1 cellular context compared by ENCODE assay signal in genomic region chr5:100863736-100864135, GRCh38.
TF ChIP-seq lines count a peak whose summit lies in the region.

No MANE protein-coding gene starts in this region.

TF ChIP-seq in GM23338, 12 proteins besides CTCF, POLR2A, EP300 and RAD21 (continued from another document):
- TF ChIP-seq REST (IDR thresholded peaks at IDR 0.05; ENCODE audit: unreplicated experiment), result no peak
- TF ChIP-seq ETS1 (IDR thresholded peaks at IDR 0.05), result no peak
- TF ChIP-seq STAT1 (IDR thresholded peaks at IDR 0.05; ENCODE audit: unreplicated experiment), result no peak
- TF ChIP-seq ZNF462 (CRISPR knock-in tag; IDR thresholded peaks at IDR 0.05), result no peak
- no peak for TF ChIP-seq EZH2phosphoT487 (IDR thresholded peaks at IDR 0.05; ENCODE audit: unreplicated experiment)
- TF ChIP-seq EZH2 (IDR thresholded peaks at IDR 0.05; ENCODE audit: low read depth, unreplicated experiment), result no peak
- TF ChIP-seq JUNB (IDR thresholded peaks at IDR 0.05; ENCODE audit: unreplicated experiment), result no peak
- TF ChIP-seq NANOG (IDR thresholded peaks at IDR 0.05; ENCODE audit: borderline replicate concordance), result no peak
- no peak for TF ChIP-seq CREB1 (CRISPR knock-in tag; IDR thresholded peaks at IDR 0.05; ENCODE audit: low read depth)
- TF ChIP-seq POLR2AphosphoS5 (IDR thresholded peaks at IDR 0.05; ENCODE audit: low read depth), result no peak
